Comparison of ENCODE assay signal across 8 cellular contexts in genomic region chr12:120116443-120116791, GRCh38. TPM values are rescaled to one million over a fixed set of nuclear protein-coding genes. Genes with fewer than 3 reads are reported as not detected.
DNase-seq lines count a peak whose midpoint lies in the region; ATAC-seq, FAIRE-seq and TF ChIP-seq lines count a peak whose summit lies in the region.

TSS of gene RAB35 (minus strand) at chr12:120116753. CDS start at chr12:120116650, 103 bp downstream.

- no peaks in the 10 kb centered on the region for H3K36me3 ChIP-seq in astrocyte (ENCODE audit: insufficient read depth, low read length)

- CTCF ChIA-PET in AG04450 (lab: Charles Lee), result interaction anchor here (0.6 to 0.8 kb wide), 2 partner anchors 19 to 85 kb away, joined by 3 to 4 read pairs; no protein-coding TSS in a partner anchor

- H3K27ac Mint-ChIP-seq in astrocyte (ENCODE audit: unreplicated experiment), result peak within 1 kb of the TSS; percentile 96
- peak within 1 kb of the TSS; percentile 89 to 94 for H3K27ac Mint-ChIP-seq in stimulated activated naive CD8-positive, alpha-beta T cell treated with anti-CD3 and anti-CD28 coated beads, Interleukin-15, amount 100 ng/mL, for 72 hours

- H3K27me3 ChIP-seq in AG04450 (ENCODE audit: control insufficient read depth, insufficient read depth, low read length) (no peaks in the 10 kb centered on the region), astrocyte (ENCODE audit: insufficient read depth, low read length) (no peaks in the 10 kb centered on the region)

- H3K36me3 Mint-ChIP-seq in astrocyte (ENCODE audit: low read depth, unreplicated experiment), result peaks cover 8% of the 10 kb centered on the region

- H3K9ac ChIP-seq in astrocyte (ENCODE audit: low read length), result peak within 1 kb of the TSS; percentile 92

- no peaks in the 10 kb centered on the region for H3K9me3 Mint-ChIP-seq in astrocyte (ENCODE audit: unreplicated experiment)
- H3K9me3 Mint-ChIP-seq in stimulated activated naive CD8-positive, alpha-beta T cell treated with anti-CD3 and anti-CD28 coated beads, Interleukin-15, amount 100 ng/mL, for 72 hours, result no peaks in the 10 kb centered on the region

- H3K79me2 ChIP-seq in astrocyte (ENCODE audit: insufficient read depth, low read length), result peaks cover 66% of the 10 kb centered on the region

- peak; percentile 1 for ATAC-seq in HG02943 (IDR thresholded peaks at IDR 0.05; ENCODE audit: low read depth, unreplicated experiment)
- no peak for ATAC-seq in stimulated activated naive CD8-positive, alpha-beta T cell treated with anti-CD3 and anti-CD28 coated beads, Interleukin-15, amount 100 ng/mL, for 72 hours
- ATAC-seq in HG03045 (IDR thresholded peaks at IDR 0.05; ENCODE audit: unreplicated experiment), result no peak

- H3K4me1 Mint-ChIP-seq in astrocyte (ENCODE audit: low read depth, unreplicated experiment), result peaks cover 33% of the 10 kb centered on the region
- peaks cover 83% of the 10 kb centered on the region for H3K4me1 Mint-ChIP-seq in stimulated activated naive CD8-positive, alpha-beta T cell treated with anti-CD3 and anti-CD28 coated beads, Interleukin-15, amount 100 ng/mL, for 72 hours

- peak within 1 kb of the TSS; percentile 97 for H3K4me3 Mint-ChIP-seq in astrocyte (ENCODE audit: unreplicated experiment)
- H3K4me3 Mint-ChIP-seq in stimulated activated naive CD8-positive, alpha-beta T cell treated with anti-CD3 and anti-CD28 coated beads, Interleukin-15, amount 100 ng/mL, for 72 hours, result peak within 1 kb of the TSS; percentile 99

- peaks cover 58% of the 10 kb centered on the region for H4K20me1 ChIP-seq in astrocyte (ENCODE audit: insufficient read depth, low read length)

- H3K4me2 ChIP-seq in astrocyte (ENCODE audit: low read length), result peak within 1 kb of the TSS; percentile 99

- DNase-seq in AG04450 (ENCODE audit: low read depth, low spot score) (no peak), astrocyte (ENCODE audit: low read depth) (peak; percentile 72), iPS-NIHi11 (ENCODE audit: low spot score) (peak; percentile 99), NCI-H345 treated with DMSO at 0.1 percent for 48 hours (lab: John Stamatoyannopoulos, UW; ENCODE audit: unreplicated experiment) (no peak)
- no peak for DNase-seq in stimulated activated naive CD8-positive, alpha-beta T cell treated with anti-CD3 and anti-CD28 coated beads, Interleukin-15, amount 100 ng/mL, for 72 hours
- no peak for DNase-seq in activated CD4-positive, CD25-positive, alpha-beta regulatory T cell treated with anti-CD3 and anti-CD28 coated beads, Interleukin-2, amount 50 U/mL, for 72 hours

- H3K9me3 ChIP-seq in AG04450 (ENCODE audit: control insufficient read depth, insufficient read depth, low read length) (no peaks in the 10 kb centered on the region; the same call in 1 of the 2 replicates), astrocyte (ENCODE audit: insufficient read depth, low read depth, low read length) (no peaks in the 10 kb centered on the region)

- no peaks in the 10 kb centered on the region for H3K27me3 Mint-ChIP-seq in astrocyte (ENCODE audit: low read depth, unreplicated experiment)
- H3K27me3 Mint-ChIP-seq in stimulated activated naive CD8-positive, alpha-beta T cell treated with anti-CD3 and anti-CD28 coated beads, Interleukin-15, amount 100 ng/mL, for 72 hours, result no peaks in the 10 kb centered on the region

- H2AFZ ChIP-seq in astrocyte (ENCODE audit: low read depth, low read length), result peak within 1 kb of the TSS; percentile 94

- H3K27ac ChIP-seq in AG04450 (ENCODE audit: low read depth, low read length), result peak within 1 kb of the TSS; percentile 93
- H3K27ac ChIP-seq in astrocyte (ENCODE audit: low read depth, low read length), result peak within 1 kb of the TSS; percentile 89

- POLR2A ChIA-PET in AG04450 (lab: Yijun Ruan, JAX), result interaction anchor here (0.8 to 3.8 kb wide), 7 partner anchors 10 to 176 kb away, joined by 4 to 34 read pairs (median 6); partner anchors contain the start of genes RNU4-1, RNU4-2 and RPLP0

- H3K4me3 ChIP-seq in AG04450 (ENCODE audit: low read depth, low read length), result peak within 1 kb of the TSS; percentile 97
- H3K4me3 ChIP-seq in astrocyte (ENCODE audit: insufficient read depth, low read depth, low read length), result peak within 1 kb of the TSS; percentile 98

- TF ChIP-seq CTCF in AG04450 (IDR thresholded peaks at IDR 0.05; ENCODE audit: low read depth, low read length) (no peak), astrocyte (IDR thresholded peaks at IDR 0.05; ENCODE audit: insufficient read depth, low read depth, low read length) (no peak)

- peaks cover 26% of the 10 kb centered on the region for H3K4me1 ChIP-seq in astrocyte (ENCODE audit: insufficient read depth, low read length)

- no peak for FAIRE-seq in astrocyte (lab: Jason Lieb, UNC)

RNA-seq across cellular contexts. Expression of gene RAB35, which starts in this region (rescaled TPM):
- 52.9 and 64.9 TPM in 2 replicates for polyA plus RNA-seq in AG04450 (2011; rRNA removed)
- 84.4 and 106 TPM in 2 replicates for polyA minus RNA-seq in AG04450 (2011; rRNA and poly(A)+ RNA removed)
- total RNA-seq in astrocyte, result 49.0 and 63.3 TPM in 2 replicates

Comparison
In these comparisons a context has a peak if more than half of its experiments do, and no peak if none do; other contexts are left out.
1. DNase-seq: peak in astrocyte (single experiment) and iPS-NIHi11 (single experiment); none in AG04450 (single experiment), stimulated activated naive CD8-positive, alpha-beta T cell treated with anti-CD3 and anti-CD28 coated beads, Interleukin-15, amount 100 ng/mL, for 72 hours (0 of 2), NCI-H345 treated with DMSO at 0.1 percent for 48 hours (single experiment) and activated CD4-positive, CD25-positive, alpha-beta regulatory T cell treated with anti-CD3 and anti-CD28 coated beads, Interleukin-2, amount 50 U/mL, for 72 hours (single experiment).